In the genomic region with DNA sequence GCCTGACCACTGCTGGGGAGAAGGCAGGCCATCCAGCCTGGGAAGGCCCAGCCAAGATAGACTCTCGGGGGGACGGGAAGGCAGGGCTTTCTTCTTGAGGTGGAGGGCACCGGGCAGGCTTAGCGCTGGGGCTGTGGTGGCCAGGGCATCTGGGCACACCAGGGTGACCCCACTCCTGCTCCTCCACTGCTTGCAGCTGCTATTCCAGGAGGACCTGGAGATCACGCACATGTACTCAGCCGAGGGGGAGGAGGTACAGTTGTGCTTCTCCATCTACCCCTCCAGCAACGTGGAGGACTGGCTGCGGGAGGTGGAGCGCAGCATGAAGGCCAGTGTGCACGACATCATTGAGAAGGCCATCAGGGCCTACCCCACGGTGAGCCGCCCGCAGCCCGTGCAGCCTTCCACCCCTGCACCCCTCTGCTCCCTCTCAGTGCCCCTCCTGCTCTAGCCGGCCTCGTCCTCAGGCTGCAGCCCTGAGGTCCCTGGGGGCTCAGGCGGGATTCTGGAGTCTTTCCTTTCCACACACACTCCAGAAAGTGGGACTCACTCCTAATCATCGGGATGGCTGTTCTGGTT, we compare ENCODE assay signal across 17 cellular contexts. TPM values are rescaled to one million over a fixed set of nuclear protein-coding genes. Genes with fewer than 3 reads are reported as not detected.
DNase-seq lines count a peak whose midpoint lies in the region; ATAC-seq, FAIRE-seq and TF ChIP-seq lines count a peak whose summit lies in the region.
"Had no signal": no experiment of that assay in that cellular context is flagged by ENCODE, and none has a peak within 500 bp of the region (broad histone marks: within the 10 kb centered on the region; RNA-seq: fewer than 3 reads in every experiment).

No MANE protein-coding gene starts in this region.

- no peak overlapping the region for H3K4me2 ChIP-seq in mesendoderm (ENCODE audit: low read length)
- H3K4me2 ChIP-seq: BLaER1 had no signal

- H3K79me2 ChIP-seq in mesendoderm (ENCODE audit: control insufficient read depth, insufficient read depth, low read length), result no peaks in the 10 kb centered on the region

- H2BK5ac ChIP-seq in mesendoderm (ENCODE audit: low read length), result no peak overlapping the region

- TF ChIP-seq CTCF in heart left ventricle (IDR thresholded peaks at IDR 0.05) (no peak), bronchial epithelial cell (IDR thresholded peaks at IDR 0.05; ENCODE audit: insufficient read depth, low read length, severe bottlenecking) (no peak)

- H3K4me3 ChIP-seq in heart left ventricle (no peak overlapping the region), bronchial epithelial cell (ENCODE audit: low read depth, low read length) (no peak overlapping the region), mesendoderm (ENCODE audit: low read length) (no peak overlapping the region), thymus (ENCODE audit: low read length) (no peak overlapping the region)
- H3K4me3 ChIP-seq: BLaER1, GM23248 had no signal

- H3K27me3 ChIP-seq in heart left ventricle, result no peaks in the 10 kb centered on the region
- H3K27me3 ChIP-seq in bronchial epithelial cell (ENCODE audit: control insufficient read depth, insufficient read depth, low read length), result peaks cover 6% of the 10 kb centered on the region
- no peaks in the 10 kb centered on the region for H3K27me3 ChIP-seq in mesendoderm (ENCODE audit: insufficient read depth, low read length, poor library complexity)
- no peaks in the 10 kb centered on the region for H3K27me3 ChIP-seq in thymus (ENCODE audit: control insufficient read depth, insufficient read depth)
- H3K27me3 ChIP-seq: BLaER1 had no signal

- H4K8ac ChIP-seq in mesendoderm (ENCODE audit: low read depth, low read length), result no peak overlapping the region

- intact Hi-C loops in heart left ventricle (cut with DNase I), result no loop called here
- intact Hi-C loops in left cardiac atrium (cut with DNase I), result no loop called here

- DNase-seq in heart left ventricle (peak in 3 of 5 donors; percentile 18 to 62 (median 23)), left cardiac atrium (no peak), bronchial epithelial cell (ENCODE audit: low read depth) (no peak), mesendoderm (no peak), HCEC 1CT (no peak), hippocampal formation (lab: John Stamatoyannopoulos, UW) (no peak)
- DNase-seq: 8988T, AML-193, DMS53, GF-D8, GM23248, H7 had no signal

- H2BK15ac ChIP-seq in mesendoderm (replicated peaks; ENCODE audit: low read depth), result no peak overlapping the region

- H3K36me3 ChIP-seq in heart left ventricle, result peaks cover 0 to 88% (median 34%) of the 10 kb centered on the region in 9 donors
- H3K36me3 ChIP-seq in bronchial epithelial cell (ENCODE audit: control insufficient read depth, insufficient read depth, low read length), result no peaks in the 10 kb centered on the region
- H3K36me3 ChIP-seq in mesendoderm (ENCODE audit: control insufficient read depth, insufficient read depth, low read length), result no peaks in the 10 kb centered on the region
- H3K36me3 ChIP-seq in thymus (ENCODE audit: control insufficient read depth, insufficient read depth), result peaks cover 53% of the 10 kb centered on the region

- no peak overlapping the region for H2AK5ac ChIP-seq in mesendoderm (ENCODE audit: low read length)

- H3K9me3 ChIP-seq in heart left ventricle, result no peaks in the 10 kb centered on the region
- H3K9me3 ChIP-seq in thymus (ENCODE audit: control insufficient read depth), result no peaks in the 10 kb centered on the region
- H3K9me3 ChIP-seq: BLaER1 had no signal

- H3K56ac ChIP-seq in mesendoderm (ENCODE audit: low read length), result peak overlapping the region; percentile 7

- TF ChIP-seq POLR2A in heart left ventricle (IDR thresholded peaks at IDR 0.05), result no peak

- H2BK120ac ChIP-seq in mesendoderm (ENCODE audit: low read depth, low read length), result no peak overlapping the region

- H3K4ac ChIP-seq in mesendoderm (ENCODE audit: low read depth, low read length), result no peak overlapping the region

- H3K23ac ChIP-seq in mesendoderm (ENCODE audit: low read length), result no peak overlapping the region

- no peak for ATAC-seq in heart left ventricle
- ATAC-seq in left cardiac atrium, result no peak
- ATAC-seq in GM21529 (IDR thresholded peaks at IDR 0.05; ENCODE audit: unreplicated experiment), result no peak
- ATAC-seq: HepG2 had no signal

- no peaks in the 10 kb centered on the region for H3K4me1 ChIP-seq in heart left ventricle
- H3K4me1 ChIP-seq in mesendoderm (ENCODE audit: control insufficient read depth, low read depth, low read length), result no peaks in the 10 kb centered on the region
- H3K4me1 ChIP-seq in thymus (ENCODE audit: control insufficient read depth, insufficient read depth, low read length), result peaks cover 12% of the 10 kb centered on the region

- WGBS in heart left ventricle, 4 donors, result 80 to 93% (median 89%) methylated on average over 14 to 18 of the region's 18 CpGs
- no CpG with 5 or more reads among the region's 18 CpGs for WGBS in mesendoderm (ENCODE audit: extremely low coverage, insufficient coverage, low lambda C conversion rate)
- 97% methylated on average over 18 of the region's 18 CpGs for WGBS in thymus

- no peak overlapping the region for H3K18ac ChIP-seq in mesendoderm (ENCODE audit: low read length)

- FAIRE-seq in bronchial epithelial cell (lab: Jason Lieb, UNC), result peak; percentile 52
- FAIRE-seq: HepG2, HTR-8/SVneo had no signal

- H3K27ac ChIP-seq in heart left ventricle (no peak overlapping the region), mesendoderm (ENCODE audit: low read depth, low read length) (no peak overlapping the region), thymus (ENCODE audit: low read depth) (peak overlapping the region; percentile 62)
- H3K27ac ChIP-seq: BLaER1, GM23248 had no signal

- H3K79me1 ChIP-seq in mesendoderm (ENCODE audit: low read length), result no peaks in the 10 kb centered on the region

- H4K5ac ChIP-seq in mesendoderm (ENCODE audit: low read length), result no peak overlapping the region

- H3K9ac ChIP-seq in mesendoderm (ENCODE audit: low read length), result no peak overlapping the region
- H3K9ac ChIP-seq: BLaER1, GM23248 had no signal

RNA-seq across cellular contexts. Expression of a gene that starts 42.3 kb away (rescaled TPM):
- total RNA-seq in heart left ventricle (1 to 10 TPM in 8 of 9 donors, under 1 TPM in 1; 0.95 to 6.6 (median 2.8) TPM), left cardiac atrium (1 to 10 TPM; 3.3 to 4.4 TPM), bronchial epithelial cell (0.79 and 1.2 TPM in 2 replicates)
- polyA plus RNA-seq in heart left ventricle (1 to 10 TPM; 1.2 to 3.8 TPM), thymus (9.0 TPM)
- 0.04 TPM for polyA plus RNA-seq in mesendoderm (2013, experiment 1 of 2)
- polyA plus RNA-seq in mesendoderm (2013, experiment 2 of 2), result 0.15 TPM

RNA-seq across cellular contexts. Expression of a gene that starts 51.4 kb away (rescaled TPM):
- total RNA-seq in heart left ventricle (10 to 100 TPM; 50.0 to 75.9 (median 55.1) TPM), left cardiac atrium (10 to 100 TPM; 52.6 to 62.4 TPM), bronchial epithelial cell (54.2 and 70.0 TPM in 2 replicates)
- polyA plus RNA-seq in heart left ventricle (10 to 100 TPM; 40.3 to 78.9 TPM), thymus (86.0 TPM)
- polyA plus RNA-seq in mesendoderm (2013, experiment 1 of 2), result 39.0 TPM
- polyA plus RNA-seq in mesendoderm (2013, experiment 2 of 2), result 38.6 TPM

RNA-seq across cellular contexts. Expression of a gene that starts 52.0 kb away (rescaled TPM):
- total RNA-seq in heart left ventricle (10 to 100 TPM; 10.8 to 27.6 (median 16.4) TPM), left cardiac atrium (10 to 100 TPM; 13.1 to 16.0 TPM), bronchial epithelial cell (5.3 and 9.0 TPM in 2 replicates)
- polyA plus RNA-seq in heart left ventricle (1 to 10 TPM; 4.0 to 4.2 TPM), thymus (9.1 TPM)
- 4.9 TPM for polyA plus RNA-seq in mesendoderm (2013, experiment 1 of 2)
- polyA plus RNA-seq in mesendoderm (2013, experiment 2 of 2), result 4.9 TPM

Comparison
In these comparisons a context has a peak if more than half of its experiments do, and no peak if none do; other contexts are left out.
1. DNase-seq: peak in heart left ventricle (3 of 5); none in left cardiac atrium (single experiment), bronchial epithelial cell (single experiment), mesendoderm (single experiment), HCEC 1CT (single experiment) and hippocampal formation (0 of 2).